Comparison of ENCODE assay signal across 8 cellular contexts in genomic region chr9:133403766-133404439, GRCh38. TPM values are rescaled to one million over a fixed set of nuclear protein-coding genes. Genes with fewer than 3 reads are reported as not detected.
A peak's percentile ranks its signal among the peaks of the same experiment; 100 is the strongest.
DNase-seq lines count a peak whose midpoint lies in the region; ATAC-seq and TF ChIP-seq lines count a peak whose summit lies in the region.

No MANE protein-coding gene starts in this region.

- no peak overlapping the region for H3K4me3 ChIP-seq in left lung

- peak; percentile 85 for ATAC-seq in left lung
- ATAC-seq in stimulated activated effector memory CD8-positive, alpha-beta T cell treated with anti-CD3 and anti-CD28 coated beads, Interleukin-12 subunit alpha, Interleukin-12 subunit beta, amount 100 ng/mL, for 72 hours = no peak
- no peak for ATAC-seq in GM21423 (IDR thresholded peaks at IDR 0.05; ENCODE audit: unreplicated experiment)

- no peak overlapping the region for H3K4me3 Mint-ChIP-seq in activated naive CD8-positive, alpha-beta T cell treated with anti-CD3 and anti-CD28 coated beads for 36 hours
- no peak overlapping the region for H3K4me3 Mint-ChIP-seq in stimulated activated effector memory CD8-positive, alpha-beta T cell treated with anti-CD3 and anti-CD28 coated beads, Interleukin-12 subunit alpha, Interleukin-12 subunit beta, amount 100 ng/mL, for 72 hours

- peaks cover 15% of the 10 kb centered on the region for H3K4me1 Mint-ChIP-seq in activated naive CD8-positive, alpha-beta T cell treated with anti-CD3 and anti-CD28 coated beads for 36 hours
- H3K4me1 Mint-ChIP-seq in stimulated activated effector memory CD8-positive, alpha-beta T cell treated with anti-CD3 and anti-CD28 coated beads, Interleukin-12 subunit alpha, Interleukin-12 subunit beta, amount 100 ng/mL, for 72 hours = peaks cover 16% of the 10 kb centered on the region

- intact Hi-C loops in left lung (cut with DNase I) = loop anchor here in 1 of 2 donors (10.0 kb wide), 1 partner anchor 81 kb away; no protein-coding TSS in a partner anchor

- H3K9me3 Mint-ChIP-seq in activated naive CD8-positive, alpha-beta T cell treated with anti-CD3 and anti-CD28 coated beads for 36 hours = no peaks in the 10 kb centered on the region
- no peaks in the 10 kb centered on the region for H3K9me3 Mint-ChIP-seq in stimulated activated effector memory CD8-positive, alpha-beta T cell treated with anti-CD3 and anti-CD28 coated beads, Interleukin-12 subunit alpha, Interleukin-12 subunit beta, amount 100 ng/mL, for 72 hours

- H3K27me3 ChIP-seq in left lung = no peaks in the 10 kb centered on the region

- TF ChIP-seq CTCF in left lung (IDR thresholded peaks at IDR 0.05) = peak; percentile 37 to 55

- H3K36me3 ChIP-seq in left lung = peaks cover 0 to 68% of the 10 kb centered on the region in 2 donors

- H3K36me3 Mint-ChIP-seq in activated naive CD8-positive, alpha-beta T cell treated with anti-CD3 and anti-CD28 coated beads for 36 hours = peaks cover 18% of the 10 kb centered on the region
- H3K36me3 Mint-ChIP-seq in stimulated activated effector memory CD8-positive, alpha-beta T cell treated with anti-CD3 and anti-CD28 coated beads, Interleukin-12 subunit alpha, Interleukin-12 subunit beta, amount 100 ng/mL, for 72 hours = peaks cover 58% of the 10 kb centered on the region

- no peaks in the 10 kb centered on the region for H3K4me1 ChIP-seq in left lung

- H3K27ac ChIP-seq in left lung = no peak overlapping the region

- H3K9me3 ChIP-seq in left lung = no peaks in the 10 kb centered on the region

- peak overlapping the region; percentile 34 for H3K27ac Mint-ChIP-seq in activated naive CD8-positive, alpha-beta T cell treated with anti-CD3 and anti-CD28 coated beads for 36 hours
- H3K27ac Mint-ChIP-seq in stimulated activated effector memory CD8-positive, alpha-beta T cell treated with anti-CD3 and anti-CD28 coated beads, Interleukin-12 subunit alpha, Interleukin-12 subunit beta, amount 100 ng/mL, for 72 hours = peak overlapping the region; percentile 45

- DNase-seq in NCI-H2081 (lab: John Stamatoyannopoulos, UW) (peak; percentile 54 to 76), NCI-H2081 treated with DMSO at 0.1 percent for 48 hours (lab: John Stamatoyannopoulos, UW) (no peak), RPMI8226 (peak; percentile 72), left lung (peak; percentile 54 to 85), ecto neural progenitor cell (ENCODE audit: low spot score) (no peak)
- peak; percentile 61 for DNase-seq in activated naive CD8-positive, alpha-beta T cell treated with anti-CD3 and anti-CD28 coated beads for 36 hours
- DNase-seq in stimulated activated effector memory CD8-positive, alpha-beta T cell treated with anti-CD3 and anti-CD28 coated beads, Interleukin-12 subunit alpha, Interleukin-12 subunit beta, amount 100 ng/mL, for 72 hours (ENCODE audit: low spot score in 2 of 2) = peak in 1 of 2 donors; percentile 67

- H3K27me3 Mint-ChIP-seq in activated naive CD8-positive, alpha-beta T cell treated with anti-CD3 and anti-CD28 coated beads for 36 hours = no peaks in the 10 kb centered on the region

RNA-seq across cellular contexts. Expression of gene REXO4, which starts 13.9 kb away (rescaled TPM):
- total RNA-seq in activated naive CD8-positive, alpha-beta T cell treated with anti-CD3 and anti-CD28 coated beads for 36 hours = 10 to 100 TPM; 45.3 to 47.7 TPM
- total RNA-seq in left lung = 10 to 100 TPM; 16.9 to 23.4 TPM

RNA-seq across cellular contexts. Expression of gene ADAMTS13, which starts 18.3 kb away (rescaled TPM):
- total RNA-seq in activated naive CD8-positive, alpha-beta T cell treated with anti-CD3 and anti-CD28 coated beads for 36 hours = 1 to 10 TPM; 1.0 to 1.5 TPM
- total RNA-seq in left lung = 1 to 10 TPM; 1.2 to 4.1 TPM

RNA-seq across cellular contexts. Expression of gene STKLD1, which starts 27.7 kb away (rescaled TPM):
- under 1 TPM; 0.16 to 0.31 TPM for total RNA-seq in activated naive CD8-positive, alpha-beta T cell treated with anti-CD3 and anti-CD28 coated beads for 36 hours
- under 1 TPM; 0.82 to 0.99 TPM for total RNA-seq in left lung

RNA-seq across cellular contexts. Expression of gene SURF4, which starts 28.0 kb away (rescaled TPM):
- 100 to 1,000 TPM; 197 to 198 TPM for total RNA-seq in activated naive CD8-positive, alpha-beta T cell treated with anti-CD3 and anti-CD28 coated beads for 36 hours
- total RNA-seq in left lung = 100 to 1,000 TPM; 232 to 252 TPM

RNA-seq across cellular contexts. Expression of gene SURF2, which starts 47.6 kb away (rescaled TPM):
- total RNA-seq in activated naive CD8-positive, alpha-beta T cell treated with anti-CD3 and anti-CD28 coated beads for 36 hours = 10 to 100 TPM; 30.7 to 32.2 TPM
- total RNA-seq in left lung = 10 to 100 TPM; 11.8 to 16.2 TPM

Comparison
In these comparisons a context has a peak if more than half of its experiments do, and no peak if none do; other contexts are left out.
1. DNase-seq: peak in NCI-H2081 (2 of 2), RPMI8226 (single experiment), activated naive CD8-positive, alpha-beta T cell treated with anti-CD3 and anti-CD28 coated beads for 36 hours (single experiment) and left lung (2 of 2); none in NCI-H2081 treated with DMSO at 0.1 percent for 48 hours (single experiment) and ecto neural progenitor cell (single experiment).